In the genomic region with DNA sequence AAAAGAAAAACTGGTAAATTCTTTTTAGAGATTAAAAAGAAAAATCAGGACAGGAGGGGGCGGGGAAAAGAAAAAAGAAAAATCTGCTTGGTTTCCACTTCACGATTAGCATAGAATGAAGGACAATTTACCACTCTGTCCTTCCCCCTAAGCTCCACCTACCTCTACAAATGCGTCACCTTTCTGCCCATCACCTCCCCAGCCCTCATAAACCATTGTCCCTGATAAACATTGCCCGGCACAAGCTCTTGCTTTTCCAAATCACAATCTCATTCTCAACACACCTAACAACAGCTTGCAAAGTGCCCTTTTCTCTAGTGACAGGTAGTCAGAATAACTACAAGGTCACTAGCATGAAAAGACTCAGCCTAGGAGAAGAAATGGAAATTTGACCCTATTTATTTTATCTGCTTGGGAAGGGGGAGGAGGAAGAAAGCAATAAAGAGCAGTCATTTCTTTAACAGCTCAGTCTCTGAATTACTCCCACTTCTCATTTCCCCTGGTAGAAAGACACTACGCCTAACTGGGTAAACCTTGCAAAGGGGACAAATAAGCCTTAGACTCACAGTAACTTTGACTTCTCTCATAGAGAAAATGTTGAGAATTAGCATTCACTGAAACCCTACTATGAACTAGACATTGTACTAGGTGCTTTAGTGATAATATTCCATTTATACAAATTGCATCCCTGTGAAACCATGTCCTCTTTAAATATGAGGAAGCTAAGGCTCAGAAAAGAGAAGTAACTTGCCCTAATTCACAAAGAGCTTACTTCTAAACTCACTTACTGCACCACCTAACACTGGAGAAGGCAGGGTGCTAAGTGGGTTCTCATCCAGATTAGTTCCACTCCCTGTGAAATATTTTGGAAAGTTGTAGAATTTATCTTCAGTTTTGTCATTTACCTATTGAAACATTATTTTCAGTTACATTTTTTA, we compare ENCODE assay signal across 2 cellular contexts.
TF ChIP-seq lines count a peak whose summit lies in the region.

No MANE protein-coding gene starts in this region.

TF ChIP-seq in GM23338, 12 proteins besides CTCF, POLR2A, EP300 and RAD21 (continued from another document and continues in another):
- TF ChIP-seq, protein P1, sequence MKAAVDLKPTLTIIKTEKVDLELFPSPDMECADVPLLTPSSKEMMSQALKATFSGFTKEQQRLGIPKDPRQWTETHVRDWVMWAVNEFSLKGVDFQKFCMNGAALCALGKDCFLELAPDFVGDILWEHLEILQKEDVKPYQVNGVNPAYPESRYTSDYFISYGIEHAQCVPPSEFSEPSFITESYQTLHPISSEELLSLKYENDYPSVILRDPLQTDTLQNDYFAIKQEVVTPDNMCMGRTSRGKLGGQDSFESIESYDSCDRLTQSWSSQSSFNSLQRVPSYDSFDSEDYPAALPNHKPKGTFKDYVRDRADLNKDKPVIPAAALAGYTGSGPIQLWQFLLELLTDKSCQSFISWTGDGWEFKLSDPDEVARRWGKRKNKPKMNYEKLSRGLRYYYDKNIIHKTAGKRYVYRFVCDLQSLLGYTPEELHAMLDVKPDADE (IDR thresholded peaks at IDR 0.05), result no peak
- TF ChIP-seq, protein P2, sequence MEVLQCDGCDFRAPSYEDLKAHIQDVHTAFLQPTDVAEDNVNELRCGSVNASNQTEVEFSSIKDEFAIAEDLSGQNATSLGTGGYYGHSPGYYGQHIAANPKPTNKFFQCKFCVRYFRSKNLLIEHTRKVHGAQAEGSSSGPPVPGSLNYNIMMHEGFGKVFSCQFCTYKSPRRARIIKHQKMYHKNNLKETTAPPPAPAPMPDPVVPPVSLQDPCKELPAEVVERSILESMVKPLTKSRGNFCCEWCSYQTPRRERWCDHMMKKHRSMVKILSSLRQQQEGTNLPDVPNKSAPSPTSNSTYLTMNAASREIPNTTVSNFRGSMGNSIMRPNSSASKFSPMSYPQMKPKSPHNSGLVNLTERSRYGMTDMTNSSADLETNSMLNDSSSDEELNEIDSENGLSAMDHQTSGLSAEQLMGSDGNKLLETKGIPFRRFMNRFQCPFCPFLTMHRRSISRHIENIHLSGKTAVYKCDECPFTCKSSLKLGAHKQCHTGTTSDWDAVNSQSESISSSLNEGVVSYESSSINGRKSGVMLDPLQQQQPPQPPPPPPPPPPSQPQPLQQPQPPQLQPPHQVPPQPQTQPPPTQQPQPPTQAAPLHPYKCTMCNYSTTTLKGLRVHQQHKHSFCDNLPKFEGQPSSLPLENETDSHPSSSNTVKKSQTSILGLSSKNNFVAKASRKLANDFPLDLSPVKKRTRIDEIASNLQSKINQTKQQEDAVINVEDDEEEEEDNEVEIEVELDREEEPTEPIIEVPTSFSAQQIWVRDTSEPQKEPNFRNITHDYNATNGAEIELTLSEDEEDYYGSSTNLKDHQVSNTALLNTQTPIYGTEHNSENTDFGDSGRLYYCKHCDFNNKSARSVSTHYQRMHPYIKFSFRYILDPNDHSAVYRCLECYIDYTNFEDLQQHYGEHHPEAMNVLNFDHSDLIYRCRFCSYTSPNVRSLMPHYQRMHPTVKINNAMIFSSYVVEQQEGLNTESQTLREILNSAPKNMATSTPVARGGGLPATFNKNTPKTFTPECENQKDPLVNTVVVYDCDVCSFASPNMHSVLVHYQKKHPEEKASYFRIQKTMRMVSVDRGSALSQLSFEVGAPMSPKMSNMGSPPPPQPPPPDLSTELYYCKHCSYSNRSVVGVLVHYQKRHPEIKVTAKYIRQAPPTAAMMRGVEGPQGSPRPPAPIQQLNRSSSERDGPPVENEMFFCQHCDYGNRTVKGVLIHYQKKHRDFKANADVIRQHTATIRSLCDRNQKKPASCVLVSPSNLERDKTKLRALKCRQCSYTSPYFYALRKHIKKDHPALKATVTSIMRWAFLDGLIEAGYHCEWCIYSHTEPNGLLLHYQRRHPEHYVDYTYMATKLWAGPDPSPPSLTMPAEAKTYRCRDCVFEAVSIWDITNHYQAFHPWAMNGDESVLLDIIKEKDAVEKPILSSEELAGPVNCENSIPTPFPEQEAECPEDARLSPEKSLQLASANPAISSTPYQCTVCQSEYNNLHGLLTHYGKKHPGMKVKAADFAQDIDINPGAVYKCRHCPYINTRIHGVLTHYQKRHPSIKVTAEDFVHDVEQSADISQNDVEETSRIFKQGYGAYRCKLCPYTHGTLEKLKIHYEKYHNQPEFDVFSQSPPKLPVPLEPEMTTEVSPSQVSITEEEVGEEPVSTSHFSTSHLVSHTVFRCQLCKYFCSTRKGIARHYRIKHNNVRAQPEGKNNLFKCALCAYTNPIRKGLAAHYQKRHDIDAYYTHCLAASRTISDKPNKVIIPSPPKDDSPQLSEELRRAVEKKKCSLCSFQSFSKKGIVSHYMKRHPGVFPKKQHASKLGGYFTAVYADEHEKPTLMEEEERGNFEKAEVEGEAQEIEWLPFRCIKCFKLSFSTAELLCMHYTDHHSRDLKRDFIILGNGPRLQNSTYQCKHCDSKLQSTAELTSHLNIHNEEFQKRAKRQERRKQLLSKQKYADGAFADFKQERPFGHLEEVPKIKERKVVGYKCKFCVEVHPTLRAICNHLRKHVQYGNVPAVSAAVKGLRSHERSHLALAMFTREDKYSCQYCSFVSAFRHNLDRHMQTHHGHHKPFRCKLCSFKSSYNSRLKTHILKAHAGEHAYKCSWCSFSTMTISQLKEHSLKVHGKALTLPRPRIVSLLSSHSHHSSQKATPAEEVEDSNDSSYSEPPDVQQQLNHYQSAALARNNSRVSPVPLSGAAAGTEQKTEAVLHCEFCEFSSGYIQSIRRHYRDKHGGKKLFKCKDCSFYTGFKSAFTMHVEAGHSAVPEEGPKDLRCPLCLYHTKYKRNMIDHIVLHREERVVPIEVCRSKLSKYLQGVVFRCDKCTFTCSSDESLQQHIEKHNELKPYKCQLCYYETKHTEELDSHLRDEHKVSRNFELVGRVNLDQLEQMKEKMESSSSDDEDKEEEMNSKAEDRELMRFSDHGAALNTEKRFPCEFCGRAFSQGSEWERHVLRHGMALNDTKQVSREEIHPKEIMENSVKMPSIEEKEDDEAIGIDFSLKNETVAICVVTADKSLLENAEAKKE (CRISPR knock-in tag; IDR thresholded peaks at IDR 0.05), result no peak
- no peak for TF ChIP-seq ZNF331 (CRISPR knock-in tag; IDR thresholded peaks at IDR 0.05; ENCODE audit: low read depth)
- TF ChIP-seq, protein P3, sequence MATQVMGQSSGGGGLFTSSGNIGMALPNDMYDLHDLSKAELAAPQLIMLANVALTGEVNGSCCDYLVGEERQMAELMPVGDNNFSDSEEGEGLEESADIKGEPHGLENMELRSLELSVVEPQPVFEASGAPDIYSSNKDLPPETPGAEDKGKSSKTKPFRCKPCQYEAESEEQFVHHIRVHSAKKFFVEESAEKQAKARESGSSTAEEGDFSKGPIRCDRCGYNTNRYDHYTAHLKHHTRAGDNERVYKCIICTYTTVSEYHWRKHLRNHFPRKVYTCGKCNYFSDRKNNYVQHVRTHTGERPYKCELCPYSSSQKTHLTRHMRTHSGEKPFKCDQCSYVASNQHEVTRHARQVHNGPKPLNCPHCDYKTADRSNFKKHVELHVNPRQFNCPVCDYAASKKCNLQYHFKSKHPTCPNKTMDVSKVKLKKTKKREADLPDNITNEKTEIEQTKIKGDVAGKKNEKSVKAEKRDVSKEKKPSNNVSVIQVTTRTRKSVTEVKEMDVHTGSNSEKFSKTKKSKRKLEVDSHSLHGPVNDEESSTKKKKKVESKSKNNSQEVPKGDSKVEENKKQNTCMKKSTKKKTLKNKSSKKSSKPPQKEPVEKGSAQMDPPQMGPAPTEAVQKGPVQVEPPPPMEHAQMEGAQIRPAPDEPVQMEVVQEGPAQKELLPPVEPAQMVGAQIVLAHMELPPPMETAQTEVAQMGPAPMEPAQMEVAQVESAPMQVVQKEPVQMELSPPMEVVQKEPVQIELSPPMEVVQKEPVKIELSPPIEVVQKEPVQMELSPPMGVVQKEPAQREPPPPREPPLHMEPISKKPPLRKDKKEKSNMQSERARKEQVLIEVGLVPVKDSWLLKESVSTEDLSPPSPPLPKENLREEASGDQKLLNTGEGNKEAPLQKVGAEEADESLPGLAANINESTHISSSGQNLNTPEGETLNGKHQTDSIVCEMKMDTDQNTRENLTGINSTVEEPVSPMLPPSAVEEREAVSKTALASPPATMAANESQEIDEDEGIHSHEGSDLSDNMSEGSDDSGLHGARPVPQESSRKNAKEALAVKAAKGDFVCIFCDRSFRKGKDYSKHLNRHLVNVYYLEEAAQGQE (IDR thresholded peaks at IDR 0.05; ENCODE audit: unreplicated experiment), result no peak
- TF ChIP-seq ZNF114 (CRISPR knock-in tag; IDR thresholded peaks at IDR 0.05), result no peak
- TF ChIP-seq POLR2AphosphoS5 (IDR thresholded peaks at IDR 0.05; ENCODE audit: low read depth), result no peak

TF ChIP-seq in SK-N-SH, 30 proteins besides CTCF, POLR2A, EP300 and RAD21 (continued from another document):
- TF ChIP-seq, protein P3 (IDR thresholded peaks at IDR 0.05; ENCODE audit: low read depth, low read length), result no peak
- TF ChIP-seq NRF1 (IDR thresholded peaks at IDR 0.05; ENCODE audit: low read depth, low read length) (no peak), FOSL2 (IDR thresholded peaks at IDR 0.05; ENCODE audit: borderline replicate concordance, low read depth) (no peak), GABPA (IDR thresholded peaks at IDR 0.05; ENCODE audit: low read depth) (no peak)
